In genomic region chr7:27345964-27346363, GRCh38 we compare ENCODE assay signal across 17 cellular contexts.
DNase-seq lines count a peak whose midpoint lies in the region; ATAC-seq and TF ChIP-seq lines count a peak whose summit lies in the region.
"Had no signal": no experiment of that assay in that cellular context is flagged by ENCODE, and none has a peak within 500 bp of the region (broad histone marks: within the 10 kb centered on the region; RNA-seq: fewer than 3 reads in every experiment).

No MANE protein-coding gene starts in this region.

- TF ChIP-seq CTCF in Caco-2 (IDR thresholded peaks at IDR 0.05; ENCODE audit: insufficient read depth in 1 of 2, low read depth in 1 of 2, low read length in 1 of 2, severe bottlenecking in 1 of 2, unreplicated experiment in 1 of 2) (no peak), hepatocyte (IDR thresholded peaks at IDR 0.05; ENCODE audit: poor library complexity) (no peak), smooth muscle cell (IDR thresholded peaks at IDR 0.05; ENCODE audit: borderline replicate concordance, insufficient read depth, poor library complexity, severe bottlenecking) (no peak), transverse colon (IDR thresholded peaks at IDR 0.05) (no peak)

- POLR2A ChIA-PET in Caco-2 (lab: Charles Lee) = no interaction called here

- H3K27me3 Mint-ChIP-seq in Caco-2 (ENCODE audit: insufficient read depth, unreplicated experiment) = no peaks in the 10 kb centered on the region
- H3K27me3 Mint-ChIP-seq in stimulated activated naive CD8-positive, alpha-beta T cell treated with anti-CD3 and anti-CD28 coated beads, Interleukin-15, amount 100 ng/mL, for 72 hours = peaks cover 52% of the 10 kb centered on the region

- no peaks in the 10 kb centered on the region for H4K20me1 ChIP-seq in hepatocyte (ENCODE audit: insufficient read depth, poor library complexity, severe bottlenecking)
- H4K20me1 ChIP-seq in smooth muscle cell (ENCODE audit: low read depth) = no peaks in the 10 kb centered on the region

- 43% methylated on average over 8 of the region's 8 CpGs for WGBS in hepatocyte (ENCODE audit: low lambda C conversion rate, missing lambda C conversion rate)
- 58% methylated on average over 8 of the region's 8 CpGs for WGBS in smooth muscle cell (ENCODE audit: low lambda C conversion rate)
- WGBS in transverse colon (ENCODE audit: low coverage in 1 of 2), 2 donors = 82% methylated on average over 8 of the region's 8 CpGs

- H3K9ac ChIP-seq in smooth muscle cell (ENCODE audit: low read depth) = peak overlapping the region; percentile 75

- H2AFZ ChIP-seq in hepatocyte (no peak overlapping the region), smooth muscle cell (ENCODE audit: low read depth) (peak overlapping the region; percentile 83)

- H3K4me2 ChIP-seq in hepatocyte (peak overlapping the region; percentile 62), smooth muscle cell (peak overlapping the region; percentile 84)

- TF ChIP-seq EP300 in transverse colon (IDR thresholded peaks at IDR 0.05; ENCODE audit: low read depth) = no peak

- CTCF ChIA-PET in Caco-2 (lab: Charles Lee) = interaction anchor here (0.9 to 1.0 kb wide), 2 partner anchors 20 to 227 kb away, joined by 3 read pairs; no protein-coding TSS in a partner anchor

- in situ Hi-C loops in transverse colon (cut with MboI; ENCODE audit: low pct_ligation_motif_present in 1 of 4, low pct_unique_long_range_greater_than_20kb in 1 of 4, low sequenced_read_pairs in 3 of 4) = no loop called here

- H3K79me2 ChIP-seq in hepatocyte = no peaks in the 10 kb centered on the region
- H3K79me2 ChIP-seq in smooth muscle cell (ENCODE audit: low read depth) = no peaks in the 10 kb centered on the region

- DNase-seq in Caco-2 (peak; percentile 48 to 57), OCI-M1 (lab: John Stamatoyannopoulos, UW) (peak; percentile 12), hepatocyte (ENCODE audit: low spot score) (no peak), smooth muscle cell (lab: John Stamatoyannopoulos, UW; ENCODE audit: unreplicated experiment) (no peak), transverse colon (no peak), iPS-NIHi11 (ENCODE audit: low spot score) (no peak)
- no peak for DNase-seq in stimulated activated naive CD8-positive, alpha-beta T cell treated with anti-CD3 and anti-CD28 coated beads, Interleukin-15, amount 100 ng/mL, for 72 hours
- DNase-seq: DMS153, KBM-7, NCI-H1417 treated with DMSO at 0.1 percent for 48 hours, NCI-H2029, NCI-H2171 treated with DMSO at 0.1 percent for 48 hours, NCI-H524, RPMI8226 had no signal

- ATAC-seq in stimulated activated naive CD8-positive, alpha-beta T cell treated with anti-CD3 and anti-CD28 coated beads, Interleukin-15, amount 100 ng/mL, for 72 hours = no peak
- ATAC-seq: HCT116 had no signal

- no peaks in the 10 kb centered on the region for H3K9me2 ChIP-seq in hepatocyte (replicated peaks; ENCODE audit: insufficient read depth)

- peaks cover 9% of the 10 kb centered on the region for H3F3A ChIP-seq in smooth muscle cell (ENCODE audit: low read depth)

- H3K27me3 ChIP-seq in Caco-2 (replicated peaks; ENCODE audit: control insufficient read depth, insufficient read depth, low read length) = no peaks in the 10 kb centered on the region
- H3K27me3 ChIP-seq in hepatocyte = no peaks in the 10 kb centered on the region
- no peaks in the 10 kb centered on the region for H3K27me3 ChIP-seq in smooth muscle cell (ENCODE audit: low read depth)
- H3K27me3 ChIP-seq in transverse colon = no peaks in the 10 kb centered on the region
- H3K27me3 ChIP-seq: SJSA1 had no signal

- peak overlapping the region; percentile 68 for H3K4me3 Mint-ChIP-seq in Caco-2 (ENCODE audit: unreplicated experiment)
- no peak overlapping the region for H3K4me3 Mint-ChIP-seq in stimulated activated naive CD8-positive, alpha-beta T cell treated with anti-CD3 and anti-CD28 coated beads, Interleukin-15, amount 100 ng/mL, for 72 hours
- H3K4me3 Mint-ChIP-seq: CD14-positive monocyte had no signal

- H3K4me1 ChIP-seq in Caco-2 (peaks cover 53% of the 10 kb centered on the region), hepatocyte (ENCODE audit: insufficient read depth) (peaks cover 39% of the 10 kb centered on the region), smooth muscle cell (ENCODE audit: low read depth) (peaks cover 17% of the 10 kb centered on the region), transverse colon (peaks cover 0 to 26% (median 17%) of the 10 kb centered on the region in 4 donors)

- H3K27ac ChIP-seq in hepatocyte (peak overlapping the region; percentile 72), smooth muscle cell (ENCODE audit: low read depth) (peak overlapping the region; percentile 89), transverse colon (no peak overlapping the region)
- H3K27ac ChIP-seq: SJSA1 had no signal

- H3K27ac Mint-ChIP-seq in Caco-2 (ENCODE audit: unreplicated experiment) = peak overlapping the region; percentile 92
- no peak overlapping the region for H3K27ac Mint-ChIP-seq in stimulated activated naive CD8-positive, alpha-beta T cell treated with anti-CD3 and anti-CD28 coated beads, Interleukin-15, amount 100 ng/mL, for 72 hours
- H3K27ac Mint-ChIP-seq: CD14-positive monocyte had no signal

- H3K36me3 ChIP-seq in Caco-2 (ENCODE audit: control insufficient read depth, insufficient read depth, low read length) (no peaks in the 10 kb centered on the region), hepatocyte (replicated peaks; ENCODE audit: insufficient read depth, low read depth) (no peaks in the 10 kb centered on the region), smooth muscle cell (ENCODE audit: low read depth) (no peaks in the 10 kb centered on the region), transverse colon (no peaks in the 10 kb centered on the region)
- H3K36me3 ChIP-seq: SJSA1 had no signal

- no peaks in the 10 kb centered on the region for H3K9me3 Mint-ChIP-seq in Caco-2 (ENCODE audit: unreplicated experiment)
- no peaks in the 10 kb centered on the region for H3K9me3 Mint-ChIP-seq in stimulated activated naive CD8-positive, alpha-beta T cell treated with anti-CD3 and anti-CD28 coated beads, Interleukin-15, amount 100 ng/mL, for 72 hours

- no peaks in the 10 kb centered on the region for H3K9me3 ChIP-seq in Caco-2
- no peaks in the 10 kb centered on the region for H3K9me3 ChIP-seq in hepatocyte (ENCODE audit: low read depth)
- H3K9me3 ChIP-seq in smooth muscle cell (replicated peaks; ENCODE audit: low read depth) = no peaks in the 10 kb centered on the region
- H3K9me3 ChIP-seq in transverse colon = no peaks in the 10 kb centered on the region
- H3K9me3 ChIP-seq: SJSA1 had no signal

- no TSS peak for BruUV-seq in Caco-2 (replicated peaks; lab: Mats Ljungman, UMichigan)

- no peak for TF ChIP-seq POLR2A in transverse colon (IDR thresholded peaks at IDR 0.05)

- H3K36me3 Mint-ChIP-seq in Caco-2 (ENCODE audit: insufficient read depth, unreplicated experiment) = no peaks in the 10 kb centered on the region
- H3K36me3 Mint-ChIP-seq: CD14-positive monocyte had no signal

- H3K4me3 ChIP-seq in Caco-2 (ENCODE audit: low read depth, low read length) (no peak overlapping the region), hepatocyte (no peak overlapping the region), smooth muscle cell (peak overlapping the region; percentile 42), transverse colon (no peak overlapping the region)
- H3K4me3 ChIP-seq: SJSA1 had no signal

- intact Hi-C loops in Caco-2 (cut with micrococcal nuclease; ENCODE audit: unreplicated experiment) (loop anchor here (2.0 to 10.0 kb wide), 3 partner anchors 19 to 111 kb away; no protein-coding TSS in a partner anchor), transverse colon (cut with DNase I; ENCODE audit: low total_unique reads) (no loop called here)

- H3K4me1 Mint-ChIP-seq in Caco-2 (ENCODE audit: low read depth, unreplicated experiment) = peaks cover 67% of the 10 kb centered on the region
- H3K4me1 Mint-ChIP-seq in stimulated activated naive CD8-positive, alpha-beta T cell treated with anti-CD3 and anti-CD28 coated beads, Interleukin-15, amount 100 ng/mL, for 72 hours = no peaks in the 10 kb centered on the region

Comparison
In these comparisons a context has a peak if more than half of its experiments do, and no peak if none do; other contexts are left out.
1. DNase-seq: peak in Caco-2 (2 of 2) and OCI-M1 (single experiment); none in hepatocyte (single experiment), smooth muscle cell (single experiment), transverse colon (single experiment), iPS-NIHi11 (single experiment) and stimulated activated naive CD8-positive, alpha-beta T cell treated with anti-CD3 and anti-CD28 coated beads, Interleukin-15, amount 100 ng/mL, for 72 hours (0 of 2).
2. H3K27ac ChIP-seq: peak in hepatocyte (single experiment) and smooth muscle cell (single experiment); none in transverse colon (0 of 4).